In the genomic region with DNA sequence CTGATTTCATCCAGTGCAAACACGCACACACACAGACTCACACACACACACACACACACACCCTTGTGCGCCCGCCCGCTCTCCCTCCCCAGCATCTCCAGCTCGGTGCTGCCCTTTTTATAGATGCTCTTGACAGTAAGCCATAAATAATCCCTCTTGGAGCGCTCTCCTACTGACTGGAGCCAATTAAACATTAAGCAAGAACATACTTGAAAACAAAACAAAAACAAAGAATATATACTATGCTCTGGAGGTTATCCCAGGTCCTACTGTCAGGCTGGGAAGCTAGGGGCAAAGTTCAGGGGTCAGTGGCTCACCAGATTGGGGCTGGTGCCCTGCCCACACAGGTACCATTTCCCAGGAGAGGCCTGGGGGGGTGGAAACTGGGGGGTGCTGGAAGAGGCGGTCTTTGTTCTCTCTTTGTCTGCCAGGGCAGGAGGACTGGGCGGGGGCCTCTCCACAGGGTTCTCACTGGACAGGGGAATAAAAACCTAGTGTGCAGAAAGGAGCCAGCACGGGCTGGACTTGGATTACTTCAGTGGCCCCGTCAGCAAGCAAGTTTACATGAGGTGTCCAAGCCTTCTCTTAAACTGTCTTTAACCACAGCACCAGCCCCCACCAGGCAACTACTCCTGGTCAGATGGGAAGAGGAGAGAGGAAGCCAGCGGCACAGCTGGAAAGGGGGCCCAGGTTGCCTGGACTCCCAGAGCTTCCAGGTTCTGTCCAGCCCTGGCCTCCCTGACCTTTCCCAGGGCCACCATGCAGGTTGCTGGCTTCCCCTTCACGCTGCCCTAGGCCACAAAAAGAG, we compare ENCODE assay signal across 8 cellular contexts. TPM values are rescaled to one million over a fixed set of nuclear protein-coding genes. Genes with fewer than 3 reads are reported as not detected.
DNase-seq lines count a peak whose midpoint lies in the region; ATAC-seq lines count a peak whose summit lies in the region.

No MANE protein-coding gene starts in this region.

- DNase-seq in DMS 273 treated with DMSO at 0.1 percent for 48 hours (lab: John Stamatoyannopoulos, UW) (peak; percentile 22), NCI-H2107 (lab: John Stamatoyannopoulos, UW) (peak; percentile 49), brain pericyte (ENCODE audit: low read depth, low spot score) (peak; percentile 89), mucosa of gallbladder (ENCODE audit: low spot score) (peak; percentile 75), islet precursor cell (no peak), activated gamma-delta T cell (lab: John Stamatoyannopoulos, UW) (no peak), T-helper 1 cell (no peak)

- ATAC-seq in GM18511 (IDR thresholded peaks at IDR 0.05; ENCODE audit: unreplicated experiment): no peak

RNA-seq across cellular contexts. Expression of a gene that starts 16.1 kb away (rescaled TPM):
- 36.2 TPM for total RNA-seq in mucosa of gallbladder

RNA-seq across cellular contexts. Expression of a gene that starts 53.6 kb away (rescaled TPM):
- 186 TPM for total RNA-seq in mucosa of gallbladder

Comparison
In these comparisons a context has a peak if more than half of its experiments do, and no peak if none do; other contexts are left out.
1. DNase-seq: peak in DMS 273 treated with DMSO at 0.1 percent for 48 hours (single experiment), NCI-H2107 (single experiment), brain pericyte (single experiment) and mucosa of gallbladder (single experiment); none in islet precursor cell (single experiment), activated gamma-delta T cell (single experiment) and T-helper 1 cell (0 of 5).